ENCODE assay signal across 1 cellular context in the genomic region with DNA sequence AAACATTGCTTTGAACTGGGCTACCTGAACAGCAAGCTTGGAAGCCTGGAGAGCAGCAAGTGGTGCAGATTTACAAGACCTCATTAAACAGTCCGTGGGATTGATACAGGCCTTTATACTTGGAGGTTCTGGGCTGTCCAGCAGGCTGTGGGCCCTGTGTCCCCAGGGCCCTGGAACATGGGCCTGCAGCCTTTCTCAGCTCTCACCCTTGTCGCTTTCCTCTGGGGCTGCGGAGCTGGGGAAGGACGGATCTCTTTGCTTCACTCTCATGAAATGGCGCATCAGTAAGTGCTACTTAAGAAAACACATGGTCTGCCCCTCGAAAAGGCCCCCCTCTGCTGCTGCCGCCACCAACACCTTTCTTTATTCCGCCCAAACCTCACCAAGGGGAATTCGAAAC.
TF ChIP-seq lines count a peak whose summit lies in the region.

No MANE protein-coding gene starts in this region.

TF ChIP-seq in GM23338, 12 proteins besides CTCF, POLR2A, EP300 and RAD21 (continued from another document):
- TF ChIP-seq, protein P1, sequence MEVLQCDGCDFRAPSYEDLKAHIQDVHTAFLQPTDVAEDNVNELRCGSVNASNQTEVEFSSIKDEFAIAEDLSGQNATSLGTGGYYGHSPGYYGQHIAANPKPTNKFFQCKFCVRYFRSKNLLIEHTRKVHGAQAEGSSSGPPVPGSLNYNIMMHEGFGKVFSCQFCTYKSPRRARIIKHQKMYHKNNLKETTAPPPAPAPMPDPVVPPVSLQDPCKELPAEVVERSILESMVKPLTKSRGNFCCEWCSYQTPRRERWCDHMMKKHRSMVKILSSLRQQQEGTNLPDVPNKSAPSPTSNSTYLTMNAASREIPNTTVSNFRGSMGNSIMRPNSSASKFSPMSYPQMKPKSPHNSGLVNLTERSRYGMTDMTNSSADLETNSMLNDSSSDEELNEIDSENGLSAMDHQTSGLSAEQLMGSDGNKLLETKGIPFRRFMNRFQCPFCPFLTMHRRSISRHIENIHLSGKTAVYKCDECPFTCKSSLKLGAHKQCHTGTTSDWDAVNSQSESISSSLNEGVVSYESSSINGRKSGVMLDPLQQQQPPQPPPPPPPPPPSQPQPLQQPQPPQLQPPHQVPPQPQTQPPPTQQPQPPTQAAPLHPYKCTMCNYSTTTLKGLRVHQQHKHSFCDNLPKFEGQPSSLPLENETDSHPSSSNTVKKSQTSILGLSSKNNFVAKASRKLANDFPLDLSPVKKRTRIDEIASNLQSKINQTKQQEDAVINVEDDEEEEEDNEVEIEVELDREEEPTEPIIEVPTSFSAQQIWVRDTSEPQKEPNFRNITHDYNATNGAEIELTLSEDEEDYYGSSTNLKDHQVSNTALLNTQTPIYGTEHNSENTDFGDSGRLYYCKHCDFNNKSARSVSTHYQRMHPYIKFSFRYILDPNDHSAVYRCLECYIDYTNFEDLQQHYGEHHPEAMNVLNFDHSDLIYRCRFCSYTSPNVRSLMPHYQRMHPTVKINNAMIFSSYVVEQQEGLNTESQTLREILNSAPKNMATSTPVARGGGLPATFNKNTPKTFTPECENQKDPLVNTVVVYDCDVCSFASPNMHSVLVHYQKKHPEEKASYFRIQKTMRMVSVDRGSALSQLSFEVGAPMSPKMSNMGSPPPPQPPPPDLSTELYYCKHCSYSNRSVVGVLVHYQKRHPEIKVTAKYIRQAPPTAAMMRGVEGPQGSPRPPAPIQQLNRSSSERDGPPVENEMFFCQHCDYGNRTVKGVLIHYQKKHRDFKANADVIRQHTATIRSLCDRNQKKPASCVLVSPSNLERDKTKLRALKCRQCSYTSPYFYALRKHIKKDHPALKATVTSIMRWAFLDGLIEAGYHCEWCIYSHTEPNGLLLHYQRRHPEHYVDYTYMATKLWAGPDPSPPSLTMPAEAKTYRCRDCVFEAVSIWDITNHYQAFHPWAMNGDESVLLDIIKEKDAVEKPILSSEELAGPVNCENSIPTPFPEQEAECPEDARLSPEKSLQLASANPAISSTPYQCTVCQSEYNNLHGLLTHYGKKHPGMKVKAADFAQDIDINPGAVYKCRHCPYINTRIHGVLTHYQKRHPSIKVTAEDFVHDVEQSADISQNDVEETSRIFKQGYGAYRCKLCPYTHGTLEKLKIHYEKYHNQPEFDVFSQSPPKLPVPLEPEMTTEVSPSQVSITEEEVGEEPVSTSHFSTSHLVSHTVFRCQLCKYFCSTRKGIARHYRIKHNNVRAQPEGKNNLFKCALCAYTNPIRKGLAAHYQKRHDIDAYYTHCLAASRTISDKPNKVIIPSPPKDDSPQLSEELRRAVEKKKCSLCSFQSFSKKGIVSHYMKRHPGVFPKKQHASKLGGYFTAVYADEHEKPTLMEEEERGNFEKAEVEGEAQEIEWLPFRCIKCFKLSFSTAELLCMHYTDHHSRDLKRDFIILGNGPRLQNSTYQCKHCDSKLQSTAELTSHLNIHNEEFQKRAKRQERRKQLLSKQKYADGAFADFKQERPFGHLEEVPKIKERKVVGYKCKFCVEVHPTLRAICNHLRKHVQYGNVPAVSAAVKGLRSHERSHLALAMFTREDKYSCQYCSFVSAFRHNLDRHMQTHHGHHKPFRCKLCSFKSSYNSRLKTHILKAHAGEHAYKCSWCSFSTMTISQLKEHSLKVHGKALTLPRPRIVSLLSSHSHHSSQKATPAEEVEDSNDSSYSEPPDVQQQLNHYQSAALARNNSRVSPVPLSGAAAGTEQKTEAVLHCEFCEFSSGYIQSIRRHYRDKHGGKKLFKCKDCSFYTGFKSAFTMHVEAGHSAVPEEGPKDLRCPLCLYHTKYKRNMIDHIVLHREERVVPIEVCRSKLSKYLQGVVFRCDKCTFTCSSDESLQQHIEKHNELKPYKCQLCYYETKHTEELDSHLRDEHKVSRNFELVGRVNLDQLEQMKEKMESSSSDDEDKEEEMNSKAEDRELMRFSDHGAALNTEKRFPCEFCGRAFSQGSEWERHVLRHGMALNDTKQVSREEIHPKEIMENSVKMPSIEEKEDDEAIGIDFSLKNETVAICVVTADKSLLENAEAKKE (CRISPR knock-in tag; IDR thresholded peaks at IDR 0.05): no peak
- TF ChIP-seq, protein P2, sequence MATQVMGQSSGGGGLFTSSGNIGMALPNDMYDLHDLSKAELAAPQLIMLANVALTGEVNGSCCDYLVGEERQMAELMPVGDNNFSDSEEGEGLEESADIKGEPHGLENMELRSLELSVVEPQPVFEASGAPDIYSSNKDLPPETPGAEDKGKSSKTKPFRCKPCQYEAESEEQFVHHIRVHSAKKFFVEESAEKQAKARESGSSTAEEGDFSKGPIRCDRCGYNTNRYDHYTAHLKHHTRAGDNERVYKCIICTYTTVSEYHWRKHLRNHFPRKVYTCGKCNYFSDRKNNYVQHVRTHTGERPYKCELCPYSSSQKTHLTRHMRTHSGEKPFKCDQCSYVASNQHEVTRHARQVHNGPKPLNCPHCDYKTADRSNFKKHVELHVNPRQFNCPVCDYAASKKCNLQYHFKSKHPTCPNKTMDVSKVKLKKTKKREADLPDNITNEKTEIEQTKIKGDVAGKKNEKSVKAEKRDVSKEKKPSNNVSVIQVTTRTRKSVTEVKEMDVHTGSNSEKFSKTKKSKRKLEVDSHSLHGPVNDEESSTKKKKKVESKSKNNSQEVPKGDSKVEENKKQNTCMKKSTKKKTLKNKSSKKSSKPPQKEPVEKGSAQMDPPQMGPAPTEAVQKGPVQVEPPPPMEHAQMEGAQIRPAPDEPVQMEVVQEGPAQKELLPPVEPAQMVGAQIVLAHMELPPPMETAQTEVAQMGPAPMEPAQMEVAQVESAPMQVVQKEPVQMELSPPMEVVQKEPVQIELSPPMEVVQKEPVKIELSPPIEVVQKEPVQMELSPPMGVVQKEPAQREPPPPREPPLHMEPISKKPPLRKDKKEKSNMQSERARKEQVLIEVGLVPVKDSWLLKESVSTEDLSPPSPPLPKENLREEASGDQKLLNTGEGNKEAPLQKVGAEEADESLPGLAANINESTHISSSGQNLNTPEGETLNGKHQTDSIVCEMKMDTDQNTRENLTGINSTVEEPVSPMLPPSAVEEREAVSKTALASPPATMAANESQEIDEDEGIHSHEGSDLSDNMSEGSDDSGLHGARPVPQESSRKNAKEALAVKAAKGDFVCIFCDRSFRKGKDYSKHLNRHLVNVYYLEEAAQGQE (IDR thresholded peaks at IDR 0.05; ENCODE audit: unreplicated experiment): no peak
- TF ChIP-seq EZH2 (IDR thresholded peaks at IDR 0.05; ENCODE audit: low read depth, unreplicated experiment) (no peak), POLR2AphosphoS5 (IDR thresholded peaks at IDR 0.05; ENCODE audit: low read depth) (no peak), NANOG (IDR thresholded peaks at IDR 0.05; ENCODE audit: borderline replicate concordance) (no peak)
